ENCODE assay signal across 1 cellular context in genomic region chr4:120765271-120765985, GRCh38.
TF ChIP-seq lines count a peak whose summit lies in the region.

No MANE protein-coding gene starts in this region.

TF ChIP-seq in GM12878, 131 proteins besides CTCF, POLR2A, EP300 and RAD21 (continued from another document):
- TF ChIP-seq NRF1 (conservative IDR thresholded peaks at IDR 0.05; ENCODE audit: low read depth, low read length) = no peak
- no peak for TF ChIP-seq WRNIP1 (IDR thresholded peaks at IDR 0.05; ENCODE audit: borderline replicate concordance, low read depth, low read length)
- TF ChIP-seq TAF1 (IDR thresholded peaks at IDR 0.05; ENCODE audit: borderline replicate concordance, low read depth, low read length) = no peak
- TF ChIP-seq ESRRA (IDR thresholded peaks at IDR 0.05; ENCODE audit: low read length) = no peak
- TF ChIP-seq TCF7 (IDR thresholded peaks at IDR 0.05; ENCODE audit: borderline replicate concordance) = no peak
- no peak for TF ChIP-seq HDGF (IDR thresholded peaks at IDR 0.05)
